7 cellular contexts compared by ENCODE assay signal in the genomic region with DNA sequence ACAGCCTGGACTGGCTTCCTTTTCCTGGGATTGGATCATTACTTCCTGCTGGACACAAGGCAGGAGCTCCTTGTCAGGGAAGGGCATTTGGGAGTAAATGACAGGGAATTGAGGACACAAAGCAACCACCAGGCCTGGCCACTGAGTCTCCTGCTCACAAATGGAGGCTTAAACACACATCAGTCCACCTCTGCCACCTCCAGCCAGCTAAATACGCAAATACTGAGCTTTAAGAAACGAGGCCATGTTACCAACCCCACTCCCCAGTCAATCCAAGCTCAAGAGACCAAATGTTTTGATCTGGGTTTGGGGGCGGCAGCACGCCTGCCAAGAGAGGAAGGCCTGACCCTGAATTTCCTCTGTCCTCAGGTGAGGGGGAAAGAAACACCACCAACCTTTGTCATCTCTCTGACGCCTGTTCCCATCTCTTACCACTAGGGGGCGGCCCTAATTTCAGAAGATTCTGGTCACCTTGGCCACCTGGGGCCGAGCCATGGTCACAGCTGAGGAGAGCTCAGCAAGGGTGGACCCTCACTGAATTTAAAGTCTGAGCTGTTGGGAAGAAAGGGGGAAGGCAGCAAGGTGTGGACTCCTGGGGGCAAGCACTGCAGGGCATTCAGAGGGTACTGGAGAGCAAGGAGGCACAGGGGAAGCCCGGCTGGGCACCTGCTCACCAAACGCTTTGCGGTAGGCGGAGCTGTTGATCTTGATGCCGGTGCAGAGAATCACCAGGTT. TPM values are rescaled to one million over a fixed set of nuclear protein-coding genes. Genes with fewer than 3 reads are reported as not detected.
A peak's percentile ranks its signal among the peaks of the same experiment; 100 is the strongest.
DNase-seq lines count a peak whose midpoint lies in the region; ATAC-seq, FAIRE-seq and TF ChIP-seq lines count a peak whose summit lies in the region.

No MANE protein-coding gene starts in this region.

- no peaks in the 10 kb centered on the region for H3K27me3 ChIP-seq in right lobe of liver

- peak; percentile 74 for FAIRE-seq in GM12892 (lab: Jason Lieb, UNC)

- peak; percentile 74 for TF ChIP-seq CTCF in cardiac fibroblast (IDR thresholded peaks at IDR 0.05; ENCODE audit: low read depth, low read length)
- peak; percentile 71 to 94 (median 84) for TF ChIP-seq CTCF in right lobe of liver (IDR thresholded peaks at IDR 0.05)

- peaks cover 0 to 77% (median 16%) of the 10 kb centered on the region in 4 donors for H3K36me3 ChIP-seq in right lobe of liver

- TF ChIP-seq POLR2A in GM12892 (IDR thresholded peaks at IDR 0.05; ENCODE audit: low read depth, low read length): no peak
- no peak for TF ChIP-seq POLR2A in right lobe of liver (IDR thresholded peaks at IDR 0.05)

- H3K4me1 ChIP-seq in right lobe of liver: peaks cover 0 to 2% (median 0%) of the 10 kb centered on the region in 4 donors

- DNase-seq in GM12892 (ENCODE audit: insufficient read length): peak; percentile 65
- DNase-seq in M059J (ENCODE audit: low read depth): peak; percentile 38
- DNase-seq in activated CD4-positive, CD25-positive, alpha-beta regulatory T cell (lab: John Stamatoyannopoulos, UW): peak; percentile 13 to 27 (median 18)
- DNase-seq in cardiac fibroblast (ENCODE audit: low read depth in 2 of 2): peak; percentile 39 to 42
- DNase-seq in right lobe of liver: peak in 2 of 3 donors; percentile 34 to 60
- DNase-seq in stimulated activated CD8-positive, alpha-beta memory T cell treated with anti-CD3 and anti-CD28 coated beads, Interleukin-4, amount 100 ng/mL, for 24 hours (ENCODE audit: low read depth): peak; percentile 38

- no peak overlapping the region for H3K4me3 ChIP-seq in cardiac fibroblast (replicated peaks in 1 of 2; ENCODE audit: low read depth in 2 of 2, low read length in 2 of 2)
- no peak overlapping the region for H3K4me3 ChIP-seq in right lobe of liver

- intact Hi-C loops in right lobe of liver (cut with DNase I): no loop called here

- no peak overlapping the region for H3K27ac ChIP-seq in right lobe of liver

- WGBS in right lobe of liver (ENCODE audit: insufficient coverage, low coverage, low lambda C conversion rate, missing lambda C conversion rate): 36% methylated on average over 11 of the region's 12 CpGs

- no peaks in the 10 kb centered on the region for H3K9me3 ChIP-seq in right lobe of liver

- peak; percentile 71 to 85 (median 84) for ATAC-seq in right lobe of liver
- ATAC-seq in GM18870 (IDR thresholded peaks at IDR 0.05; ENCODE audit: unreplicated experiment): no peak

RNA-seq across cellular contexts. Expression of a gene that starts 16.5 kb away (rescaled TPM):
- 13.8 TPM for polyA plus RNA-seq in GM12892 (2012; ENCODE audit: missing spikeins)
- total RNA-seq in M059J (2014; rRNA removed; shearing (Covaris generic)): 3.2 and 8.0 TPM in 2 replicates
- 10 to 100 TPM; 11.4 to 23.3 (median 18.2) TPM for total RNA-seq in right lobe of liver

RNA-seq across cellular contexts. Expression of a gene that starts 30.4 kb away (rescaled TPM):
- polyA plus RNA-seq in GM12892 (2012; ENCODE audit: missing spikeins): 8.2 TPM
- 5.5 and 12.2 TPM in 2 replicates for total RNA-seq in M059J (2014; rRNA removed; shearing (Covaris generic))
- total RNA-seq in right lobe of liver: 10 to 100 TPM in 2 of 6 experiments, 1 to 10 TPM in 4; 5.3 to 11.1 (median 8.2) TPM

RNA-seq across cellular contexts. Expression of a gene that starts 54.2 kb away (rescaled TPM):
- 26.4 TPM for polyA plus RNA-seq in GM12892 (2012; ENCODE audit: missing spikeins)
- 130 and 183 TPM in 2 replicates for total RNA-seq in M059J (2014; rRNA removed; shearing (Covaris generic))
- 10 to 100 TPM; 35.3 to 77.5 (median 61.0) TPM for total RNA-seq in right lobe of liver
